In the genomic region with DNA sequence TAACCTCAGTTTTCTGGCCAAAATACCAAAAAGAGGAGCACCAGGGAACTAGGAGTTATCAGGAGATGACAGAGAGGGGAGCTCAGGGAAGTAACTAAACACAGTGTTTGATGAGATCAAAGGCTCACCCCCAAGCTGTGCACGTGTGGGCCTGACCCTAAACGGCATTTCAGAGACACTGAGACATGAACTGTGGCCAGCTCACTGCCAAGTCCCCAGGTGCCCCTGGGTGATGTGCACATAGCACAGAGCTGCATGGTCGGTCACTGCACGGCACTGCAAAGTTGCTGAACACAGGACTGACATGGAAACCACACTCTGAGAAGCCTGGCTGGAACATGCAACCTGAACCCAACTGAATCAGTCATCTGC, we compare ENCODE assay signal across 18 cellular contexts. TPM values are rescaled to one million over a fixed set of nuclear protein-coding genes. Genes with fewer than 3 reads are reported as not detected.
DNase-seq lines count a peak whose midpoint lies in the region; ATAC-seq, FAIRE-seq and TF ChIP-seq lines count a peak whose summit lies in the region.
"Had no signal": no experiment of that assay in that cellular context is flagged by ENCODE, and none has a peak within 500 bp of the region (broad histone marks: within the 10 kb centered on the region; RNA-seq: fewer than 3 reads in every experiment).

No MANE protein-coding gene starts in this region.

- in situ Hi-C loops in HepG2 (cut with HindIII; ENCODE audit: extremely low pct_ligation_motif_present, low pct_unique_long_range_greater_than_20kb) = no loop called here

- CTCF ChIA-PET in HepG2 (lab: Yijun Ruan, JAX; ENCODE audit: low intra/inter-chr PET ratio, low total read pairs) = no interaction called here

- no peak for TF ChIP-seq POLR2A in HepG2 (IDR thresholded peaks at IDR 0.05; ENCODE audit: insufficient read depth in 1 of 2, low read depth in 2 of 2, low read length in 2 of 2)
- TF ChIP-seq POLR2A in right lobe of liver (IDR thresholded peaks at IDR 0.05) = no peak

- H3K9ac ChIP-seq in HepG2 (ENCODE audit: insufficient read depth, low read depth, low read length) (no peak overlapping the region), MM.1S (ENCODE audit: low read length) (no peak overlapping the region)
- H3K9ac ChIP-seq: GM23248 had no signal

- H3K9me3 Mint-ChIP-seq in chondrocyte (ENCODE audit: low read depth) = no peaks in the 10 kb centered on the region
- H3K9me3 Mint-ChIP-seq: IgD-negative memory B cell had no signal

- TF ChIP-seq CTCF in HepG2 (CRISPR knock-in tag; IDR thresholded peaks at IDR 0.05) (no peak), right lobe of liver (IDR thresholded peaks at IDR 0.05) (no peak), MM.1S (IDR thresholded peaks at IDR 0.05; ENCODE audit: low read length) (no peak), chondrocyte (IDR thresholded peaks at IDR 0.05) (no peak)

- no peak overlapping the region for H3K27ac ChIP-seq in HepG2 (ENCODE audit: extremely low read length, insufficient read depth, low read length)
- H3K27ac ChIP-seq in right lobe of liver = no peak overlapping the region
- H3K27ac ChIP-seq in MM.1S (ENCODE audit: low read length) = peak overlapping the region; percentile 39; the same call in 1 of the 2 replicates
- H3K27ac ChIP-seq: GM23248, PC-9 had no signal

- FAIRE-seq in HepG2 (lab: Jason Lieb, UNC) = no peak

- no peak for TF ChIP-seq RAD21 in HepG2 (CRISPR knock-in tag; IDR thresholded peaks at IDR 0.05)

- H3K27me3 Mint-ChIP-seq in chondrocyte (ENCODE audit: low read depth) = peaks cover 10% of the 10 kb centered on the region

- intact Hi-C loops in HepG2 (cut with micrococcal nuclease; ENCODE audit: unreplicated experiment) = no loop called here
- intact Hi-C loops in right lobe of liver (cut with DNase I) = no loop called here

- H3K27me3 ChIP-seq in HepG2 (ENCODE audit: control insufficient read depth in 1 of 2, insufficient read depth in 2 of 2, low read length in 2 of 2) = peaks cover 0 to 3% of the 10 kb centered on the region in 2 experiments; a peak in 1 of 5 replicates
- H3K27me3 ChIP-seq in right lobe of liver = no peaks in the 10 kb centered on the region
- peaks cover 19% of the 10 kb centered on the region; the same call in 1 of the 2 replicates for H3K27me3 ChIP-seq in MM.1S (replicated peaks; ENCODE audit: insufficient read depth, low read length)

- TF ChIP-seq EP300 in HepG2 (IDR thresholded peaks at IDR 0.05; ENCODE audit: low read depth in 2 of 2, low read length in 2 of 2) (no peak), HepG2 (CRISPR knock-in tag; IDR thresholded peaks at IDR 0.05; ENCODE audit: borderline replicate concordance) (no peak)

- H3K4me3 Mint-ChIP-seq in chondrocyte (ENCODE audit: unreplicated experiment) = no peak overlapping the region

- POLR2A ChIA-PET in HepG2 (lab: Yijun Ruan, JAX) = no interaction called here

- H3K36me3 Mint-ChIP-seq in chondrocyte (ENCODE audit: low read depth) = no peaks in the 10 kb centered on the region

- H3K36me3 ChIP-seq in HepG2 (replicated peaks in 1 of 2; ENCODE audit: control insufficient read depth in 1 of 2, insufficient read depth in 2 of 2, low read length in 2 of 2) (no peaks in the 10 kb centered on the region), right lobe of liver (no peaks in the 10 kb centered on the region), MM.1S (replicated peaks; ENCODE audit: insufficient read depth, low read length) (no peaks in the 10 kb centered on the region)

- H3K4me3 ChIP-seq in HepG2 (replicated peaks in 1 of 3; ENCODE audit: insufficient read depth in 1 of 3, low read depth in 2 of 3, low read length in 3 of 3) (no peak overlapping the region; a peak in 1 of 6 replicates), right lobe of liver (no peak overlapping the region), MM.1S (ENCODE audit: low read length) (no peak overlapping the region)
- H3K4me3 ChIP-seq: GM23248, PC-9 had no signal

- H3F3A ChIP-seq in MM.1S (ENCODE audit: insufficient read depth, low read length) = peaks cover 7% of the 10 kb centered on the region

- H3K9me3 ChIP-seq in HepG2 (ENCODE audit: low read length) (no peaks in the 10 kb centered on the region), right lobe of liver (no peaks in the 10 kb centered on the region), MM.1S (replicated peaks; ENCODE audit: insufficient read depth, low read length) (no peaks in the 10 kb centered on the region)

- H2AFZ ChIP-seq in HepG2 (ENCODE audit: low read length) (no peak overlapping the region), MM.1S (ENCODE audit: low read length) (peak overlapping the region; percentile 1; the same call in 1 of the 2 replicates)
- H2AFZ ChIP-seq: GM23248, PC-9 had no signal

- H3K27ac Mint-ChIP-seq in chondrocyte (ENCODE audit: unreplicated experiment) = no peak overlapping the region

- H3K79me2 ChIP-seq in HepG2 (ENCODE audit: insufficient read depth, low read length) (no peaks in the 10 kb centered on the region), MM.1S (ENCODE audit: low read length) (no peaks in the 10 kb centered on the region)

- BruUV-seq in HepG2 (replicated peaks; lab: Mats Ljungman, UMichigan) = no TSS peak

- H3K4me1 ChIP-seq in HepG2 (ENCODE audit: insufficient read depth, low read length) = peaks cover 22% of the 10 kb centered on the region
- H3K4me1 ChIP-seq in right lobe of liver = no peaks in the 10 kb centered on the region
- H3K4me1 ChIP-seq in MM.1S (ENCODE audit: low read length) = peaks cover 14% of the 10 kb centered on the region

- WGBS in HepG2 (ENCODE audit: low lambda C conversion rate) = 0% methylated on average over 4 of the region's 4 CpGs
- whole genome bisulfite sequencing in right lobe of liver (ENCODE audit: insufficient coverage, low coverage, low lambda C conversion rate, missing lambda C conversion rate) = 37% methylated on average over 3 of the region's 4 CpGs

- H3K4me1 Mint-ChIP-seq in chondrocyte (ENCODE audit: low read depth) = no peaks in the 10 kb centered on the region

- H3K4me2 ChIP-seq in HepG2 (ENCODE audit: low read depth, low read length) (peak overlapping the region; percentile 60), MM.1S (ENCODE audit: low read depth, low read length) (no peak overlapping the region)
- H3K4me2 ChIP-seq: PC-9 had no signal

- no peaks in the 10 kb centered on the region for H3K9me2 ChIP-seq in MM.1S (replicated peaks; ENCODE audit: insufficient read depth, low read length)

- H4K20me1 ChIP-seq in HepG2 (ENCODE audit: insufficient read depth, low read length) (no peaks in the 10 kb centered on the region), MM.1S (ENCODE audit: insufficient read depth, low read length) (no peaks in the 10 kb centered on the region)

- ATAC-seq in HepG2 (peak; percentile 71), right lobe of liver (no peak), GM21360 (IDR thresholded peaks at IDR 0.05; ENCODE audit: unreplicated experiment) (no peak), esophagus mucosa (no peak)
- ATAC-seq: Right ventricle myocardium inferior had no signal

- DNase-seq in HepG2 (ENCODE audit: low spot score) = peak; percentile 5
- DNase-seq in right lobe of liver = no peak
- peak; percentile 27 for DNase-seq in MM.1S
- DNase-seq in chondrocyte (ENCODE audit: low spot score) = peak; percentile 42
- DNase-seq in NCI-H2029 treated with DMSO at 0.1 percent for 48 hours (lab: John Stamatoyannopoulos, UW) = no peak
- DNase-seq: DMS53, GM23248, HCEC 1CT, NCI-H1436, NCI-H2081, NCI-H748 treated with DMSO at 0.1 percent for 48 hours, PC-9 had no signal

RNA-seq across cellular contexts. Expression of a gene that starts 26.7 kb away (rescaled TPM):
- total RNA-seq in HepG2 (2016; rRNA removed; fragmentation: Illumina TruSeq; extraction: Trizol) (not detected in 2 replicates), right lobe of liver (under 1 TPM in 2 of 6 experiments, not detected in 4; 0.12 TPM), chondrocyte (0.22 to 1.5 TPM (median 0.33 TPM) in 3 replicates), esophagus mucosa (1.7 TPM)
- 0.10 TPM in 1 of 2 replicates, not detected in the other for total RNA-seq in HepG2 (2016; cell fraction: cytosol; rRNA removed; fragmentation: Illumina TruSeq; extraction: Trizol; ENCODE audit: low read depth)
- not detected in 2 replicates for total RNA-seq in HepG2 (2016; cell fraction: insoluble cytoplasmic fraction; rRNA removed; fragmentation: Illumina TruSeq; extraction: Trizol)
- 0.07 TPM in 1 of 2 replicates, not detected in the other for total RNA-seq in HepG2 (2016; cell fraction: membrane; rRNA removed; fragmentation: Illumina TruSeq; extraction: Trizol)
- total RNA-seq in HepG2 (2016; cell fraction: nucleus; rRNA removed; fragmentation: Illumina TruSeq; extraction: Trizol) = 0.40 TPM in 1 of 2 replicates, not detected in the other
- 0.09 and 0.11 TPM in 2 replicates for polyA plus RNA-seq in HepG2 (2011; rRNA removed)
- polyA plus RNA-seq in HepG2 (2011; cell fraction: cytosol; rRNA removed) = 0.09 and 0.15 TPM in 2 replicates
- 0.09 and 0.14 TPM in 2 replicates for polyA plus RNA-seq in HepG2 (2011; cell fraction: nucleus; rRNA removed)
- polyA plus RNA-seq in HepG2 (2012) = 0.08 and 0.28 TPM in 2 replicates
- polyA plus RNA-seq in HepG2 (2016; cell fraction: cytosol; fragmentation: Illumina TruSeq; extraction: Trizol; ENCODE audit: low read depth) = not detected in 2 replicates
- polyA plus RNA-seq in HepG2 (2016; cell fraction: insoluble cytoplasmic fraction; fragmentation: Illumina TruSeq; extraction: Trizol; ENCODE audit: low read depth) = not detected in 2 replicates
- 0.11 TPM in 1 of 2 replicates, not detected in the other for polyA plus RNA-seq in HepG2 (2016; cell fraction: membrane; fragmentation: Illumina TruSeq; extraction: Trizol; ENCODE audit: low read depth)
- not detected in 2 replicates for polyA plus RNA-seq in HepG2 (2016; cell fraction: nucleus; fragmentation: Illumina TruSeq; extraction: Trizol; ENCODE audit: insufficient read depth, low read depth)
- polyA minus RNA-seq in HepG2 (2011; rRNA and poly(A)+ RNA removed; ENCODE audit: low replicate concordance) = 0.44 TPM in 1 of 2 replicates, not detected in the other
- polyA minus RNA-seq in HepG2 (2011; cell fraction: cytosol; rRNA and poly(A)+ RNA removed) = not detected in 2 replicates
- polyA minus RNA-seq in HepG2 (2011; cell fraction: nucleus; rRNA and poly(A)+ RNA removed) = 0.25 TPM in 1 of 2 replicates, not detected in the other
- total RNA-seq: A673, HT1080, Right ventricle myocardium inferior had no signal

RNA-seq across cellular contexts. Expression of a gene that starts 27.3 kb away (rescaled TPM):
- total RNA-seq in HepG2 (2016; rRNA removed; fragmentation: Illumina TruSeq; extraction: Trizol) (0.13 and 0.15 TPM in 2 replicates), right lobe of liver (1 to 10 TPM in 5 of 6 experiments, under 1 TPM in 1; 0.86 to 2.0 (median 1.3) TPM), chondrocyte (3.3 to 5.4 TPM (median 3.7 TPM) in 3 replicates), esophagus mucosa (11.2 TPM)
- total RNA-seq in HepG2 (2016; cell fraction: cytosol; rRNA removed; fragmentation: Illumina TruSeq; extraction: Trizol; ENCODE audit: low read depth) = 0.44 and 0.61 TPM in 2 replicates
- total RNA-seq in HepG2 (2016; cell fraction: insoluble cytoplasmic fraction; rRNA removed; fragmentation: Illumina TruSeq; extraction: Trizol) = 0.18 and 0.22 TPM in 2 replicates
- 0.10 and 0.56 TPM in 2 replicates for total RNA-seq in HepG2 (2016; cell fraction: membrane; rRNA removed; fragmentation: Illumina TruSeq; extraction: Trizol)
- total RNA-seq in HepG2 (2016; cell fraction: nucleus; rRNA removed; fragmentation: Illumina TruSeq; extraction: Trizol) = 0.25 and 0.50 TPM in 2 replicates
- polyA plus RNA-seq in HepG2 (2011; rRNA removed) = 0.38 and 0.64 TPM in 2 replicates
- polyA plus RNA-seq in HepG2 (2011; cell fraction: cytosol; rRNA removed) = 0.38 and 0.40 TPM in 2 replicates
- polyA plus RNA-seq in HepG2 (2011; cell fraction: nucleus; rRNA removed) = 0.64 and 0.93 TPM in 2 replicates
- 0.33 and 0.38 TPM in 2 replicates for polyA plus RNA-seq in HepG2 (2012)
- 0.55 and 0.71 TPM in 2 replicates for polyA plus RNA-seq in HepG2 (2016; cell fraction: cytosol; fragmentation: Illumina TruSeq; extraction: Trizol; ENCODE audit: low read depth)
- 0.17 and 0.21 TPM in 2 replicates for polyA plus RNA-seq in HepG2 (2016; cell fraction: insoluble cytoplasmic fraction; fragmentation: Illumina TruSeq; extraction: Trizol; ENCODE audit: low read depth)
- polyA plus RNA-seq in HepG2 (2016; cell fraction: membrane; fragmentation: Illumina TruSeq; extraction: Trizol; ENCODE audit: low read depth) = 0.25 and 0.36 TPM in 2 replicates
- 0.43 and 0.48 TPM in 2 replicates for polyA plus RNA-seq in HepG2 (2016; cell fraction: nucleus; fragmentation: Illumina TruSeq; extraction: Trizol; ENCODE audit: insufficient read depth, low read depth)
- polyA minus RNA-seq in HepG2 (2011; rRNA and poly(A)+ RNA removed; ENCODE audit: low replicate concordance) = 0.30 and 7.2 TPM in 2 replicates
- 0.49 TPM in 1 of 2 replicates, not detected in the other for polyA minus RNA-seq in HepG2 (2011; cell fraction: cytosol; rRNA and poly(A)+ RNA removed)
- polyA minus RNA-seq in HepG2 (2011; cell fraction: nucleus; rRNA and poly(A)+ RNA removed) = 0.25 and 0.26 TPM in 2 replicates

Comparison
In these comparisons a context has a peak if more than half of its experiments do, and no peak if none do; other contexts are left out.
1. DNase-seq: peak in HepG2 (single experiment), MM.1S (single experiment) and chondrocyte (single experiment); none in right lobe of liver (0 of 3) and NCI-H2029 treated with DMSO at 0.1 percent for 48 hours (single experiment).